ENCODE assay signal across 9 cellular contexts in the genomic region with DNA sequence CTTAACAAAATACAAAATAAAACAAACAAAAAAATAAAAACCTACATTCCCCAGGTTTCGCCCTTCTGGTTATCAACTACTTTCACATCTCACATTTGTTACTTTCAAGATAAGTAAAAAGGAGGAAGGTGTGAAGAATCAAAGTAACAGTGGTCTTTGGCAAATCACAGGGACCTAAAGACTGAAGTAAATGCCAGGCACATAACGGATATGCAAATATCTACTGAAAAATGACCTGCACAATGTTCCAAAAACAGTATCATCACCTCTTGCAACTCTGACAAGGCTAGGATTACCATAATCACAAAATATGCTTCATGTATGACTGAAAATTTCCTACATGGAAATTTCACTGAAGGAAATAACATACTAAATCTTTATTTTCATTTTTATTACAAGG. TPM values are rescaled to one million over a fixed set of nuclear protein-coding genes. Genes with fewer than 3 reads are reported as not detected.
A peak's percentile ranks its signal among the peaks of the same experiment; 100 is the strongest.
DNase-seq lines count a peak whose midpoint lies in the region; ATAC-seq and TF ChIP-seq lines count a peak whose summit lies in the region.
"Had no signal": no experiment of that assay in that cellular context is flagged by ENCODE, and none has a peak within 500 bp of the region (broad histone marks: within the 10 kb centered on the region; RNA-seq: fewer than 3 reads in every experiment).

No MANE protein-coding gene starts in this region.

- H3K9ac ChIP-seq in iPS-18a (ENCODE audit: low read length): peak overlapping the region; percentile 12

- H3K4me3 ChIP-seq in iPS-18a (ENCODE audit: low read length) (no peak overlapping the region), heart left ventricle (no peak overlapping the region)

- peak; percentile 91 for ATAC-seq in GM18858 (IDR thresholded peaks at IDR 0.05; ENCODE audit: unreplicated experiment)
- ATAC-seq in GM21717 (IDR thresholded peaks at IDR 0.05; ENCODE audit: unreplicated experiment): peak; percentile 88
- peak; percentile 88 for ATAC-seq in HG03469 (IDR thresholded peaks at IDR 0.05; ENCODE audit: unreplicated experiment)
- ATAC-seq in heart left ventricle: no peak

- H3K9me3 ChIP-seq in iPS-18a (ENCODE audit: control insufficient read depth, low read depth, low read length): no peaks in the 10 kb centered on the region
- H3K9me3 ChIP-seq in heart left ventricle: no peaks in the 10 kb centered on the region

- intact Hi-C loops in heart left ventricle (cut with DNase I): no loop called here

- no peaks in the 10 kb centered on the region for H3K4me1 ChIP-seq in iPS-18a (ENCODE audit: control insufficient read depth, low read depth, low read length)
- peaks cover 0 to 13% (median 0%) of the 10 kb centered on the region in 12 donors for H3K4me1 ChIP-seq in heart left ventricle

- H3K27ac ChIP-seq in iPS-18a (ENCODE audit: low read length): no peak overlapping the region
- peak overlapping the region in 1 of 12 donors; percentile 17 for H3K27ac ChIP-seq in heart left ventricle

- WGBS in heart left ventricle, 4 donors: 75 to 86% (median 79%) methylated on average over 2 of the region's 2 CpGs

- DNase-seq in heart left ventricle (no peak), SW480 (ENCODE audit: low spot score) (no peak), medulla oblongata (ENCODE audit: extremely low spot score) (no peak), kidney glomerular epithelial cell (lab: John Stamatoyannopoulos, UW) (no peak)
- DNase-seq: stimulated activated CD4-positive, alpha-beta T cell treated with anti-CD3 and anti-CD28 coated beads, Interleukin-4, amount 100 ng/mL, for 1 hour had no signal

- no peak for TF ChIP-seq POLR2A in heart left ventricle (IDR thresholded peaks at IDR 0.05)

- peaks cover 6% of the 10 kb centered on the region for H3K36me3 ChIP-seq in iPS-18a (ENCODE audit: control insufficient read depth, low read depth, low read length)
- H3K36me3 ChIP-seq in heart left ventricle: peaks cover 0 to 66% (median 34%) of the 10 kb centered on the region in 9 donors

- H3K27me3 ChIP-seq in iPS-18a (ENCODE audit: control insufficient read depth, insufficient read depth, low read length) (no peaks in the 10 kb centered on the region), heart left ventricle (no peaks in the 10 kb centered on the region)

- no peak for TF ChIP-seq CTCF in heart left ventricle (IDR thresholded peaks at IDR 0.05)

RNA-seq across cellular contexts. Expression of a gene that starts 29.3 kb away (rescaled TPM):
- 10 to 100 TPM; 19.9 to 27.0 (median 22.6) TPM for total RNA-seq in heart left ventricle
- polyA plus RNA-seq in heart left ventricle: 10 to 100 TPM; 31.7 TPM

Comparison
In these comparisons a context has a peak if more than half of its experiments do, and no peak if none do; other contexts are left out.
1. ATAC-seq: peak in GM18858 (single experiment), GM21717 (single experiment) and HG03469 (single experiment); none in heart left ventricle (0 of 4).